26 cellular contexts compared by ENCODE assay signal in the genomic region with DNA sequence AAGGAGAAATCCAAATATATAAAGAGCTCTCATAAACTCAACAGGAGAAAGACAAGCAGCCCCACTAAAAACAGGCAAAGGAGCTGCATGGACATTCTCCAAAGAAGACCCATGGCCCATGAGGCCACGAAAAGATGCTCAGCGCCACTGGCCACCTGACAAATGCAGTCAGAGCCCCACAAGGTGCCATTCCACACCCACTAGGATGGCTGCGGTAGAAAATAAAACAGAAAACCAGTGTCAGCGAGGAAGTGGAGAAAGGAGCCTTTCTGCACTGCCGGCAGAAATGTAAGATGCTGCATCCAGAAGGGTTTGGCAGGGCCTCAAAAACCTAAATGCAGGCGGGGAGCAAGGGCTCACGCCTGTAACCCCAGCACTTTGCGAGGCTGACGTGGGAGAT. TPM values are rescaled to one million over a fixed set of nuclear protein-coding genes. Genes with fewer than 3 reads are reported as not detected.
DNase-seq lines count a peak whose midpoint lies in the region; ATAC-seq and TF ChIP-seq lines count a peak whose summit lies in the region.
"Had no signal": no experiment of that assay in that cellular context is flagged by ENCODE, and none has a peak within 500 bp of the region (broad histone marks: within the 10 kb centered on the region; RNA-seq: fewer than 3 reads in every experiment).

No MANE protein-coding gene starts in this region.

- H3K4me3 Mint-ChIP-seq in T-helper 17 cell = no peak overlapping the region
- H3K4me3 Mint-ChIP-seq: activated CD4-positive, alpha-beta T cell treated with anti-CD3 and anti-CD28 coated beads for 36 hours; activated naive CD4-positive, alpha-beta T cell treated with anti-CD3 and anti-CD28 coated beads, Interleukin-2, amount 50 U/mL, for 24 hours; CD4-positive, alpha-beta T cell; effector memory CD8-positive, alpha-beta T cell; T-helper 2 cell treated with Interferon-gamma antibody and Interleukin-4, amounts not matched to agents 5 μg/mL and 100 μg/mL, for 36 hours had no signal

- ATAC-seq in T-helper 17 cell (no peak), gastrocnemius medialis (no peak), GM21619 (IDR thresholded peaks at IDR 0.05; ENCODE audit: unreplicated experiment) (no peak)
- ATAC-seq: activated CD4-positive, alpha-beta T cell treated with anti-CD3 and anti-CD28 coated beads for 36 hours; effector memory CD8-positive, alpha-beta T cell; naive thymus-derived CD4-positive, alpha-beta T cell had no signal

- peak overlapping the region; percentile 92 for H3K27ac ChIP-seq in muscle layer of colon (ENCODE audit: low read depth, low read length)
- peak overlapping the region; percentile 91 to 98 (median 97) for H3K27ac ChIP-seq in gastrocnemius medialis
- H3K27ac ChIP-seq: breast epithelium, GM23248, parathyroid adenoma had no signal

- H3K27ac Mint-ChIP-seq in T-helper 17 cell = peak overlapping the region; percentile 70
- H3K27ac Mint-ChIP-seq: activated CD4-positive, alpha-beta T cell treated with anti-CD3 and anti-CD28 coated beads for 36 hours; activated naive CD4-positive, alpha-beta T cell treated with anti-CD3 and anti-CD28 coated beads, Interleukin-2, amount 50 U/mL, for 24 hours; CD4-positive, alpha-beta T cell; T-helper 2 cell treated with Interferon-gamma antibody and Interleukin-4, amounts not matched to agents 5 μg/mL and 100 μg/mL, for 36 hours had no signal

- TF ChIP-seq CTCF in gastrocnemius medialis (IDR thresholded peaks at IDR 0.05 in 4 of 5, conservative IDR thresholded peaks at IDR 0.05 in 1 of 5) = no peak

- no peaks in the 10 kb centered on the region for H3K27me3 ChIP-seq in muscle layer of colon (ENCODE audit: control insufficient read depth in 1 of 2, insufficient read depth in 2 of 2, low read length in 2 of 2)
- H3K27me3 ChIP-seq in gastrocnemius medialis = no peaks in the 10 kb centered on the region
- H3K27me3 ChIP-seq: breast epithelium, MG63 had no signal

- H3K9ac ChIP-seq in muscle layer of colon (ENCODE audit: low read length) = peak overlapping the region; percentile 67
- H3K9ac ChIP-seq: GM23248, parathyroid adenoma had no signal

- H3K4me1 Mint-ChIP-seq in T-helper 17 cell = peaks cover 10% of the 10 kb centered on the region

- TF ChIP-seq POLR2A in gastrocnemius medialis (IDR thresholded peaks at IDR 0.05) = no peak

- H3K4me3 ChIP-seq in muscle layer of colon (ENCODE audit: low read depth in 1 of 2, low read length in 2 of 2) = peak overlapping the region; percentile 18 to 43
- peak overlapping the region; percentile 28 to 67 (median 38) for H3K4me3 ChIP-seq in gastrocnemius medialis
- H3K4me3 ChIP-seq: breast epithelium, GM23248, MG63 had no signal

- H3K9me3 ChIP-seq in T-helper 17 cell (ENCODE audit: control insufficient read depth, low read length, poor library complexity, severe bottlenecking) (no peaks in the 10 kb centered on the region), muscle layer of colon (ENCODE audit: low read length) (no peaks in the 10 kb centered on the region), gastrocnemius medialis (no peaks in the 10 kb centered on the region)
- H3K9me3 ChIP-seq: breast epithelium, MG63 had no signal

- DNase-seq in activated CD8-positive, alpha-beta memory T cell treated with anti-CD3 and anti-CD28 coated beads, Interleukin-2, amount 50 U/mL, for 48 hours = peak; percentile 37
- DNase-seq in activated CD8-positive, alpha-beta memory T cell treated with anti-CD3 and anti-CD28 coated beads for 24 hours = no peak
- DNase-seq in T-helper 17 cell (no peak), gastrocnemius medialis (peak in 1 of 2 donors; percentile 10), NCI-H526 treated with DMSO at 0.1 percent for 48 hours (lab: John Stamatoyannopoulos, UW) (no peak), RKO (ENCODE audit: low spot score) (no peak)
- DNase-seq: activated CD4-positive, alpha-beta T cell treated with anti-CD3 and anti-CD28 coated beads for 36 hours; effector memory CD8-positive, alpha-beta T cell; erythroblast; GM23248; KG1; mesendoderm; MG63; NCI-H1417; NCI-H2107; NCI-H446; stimulated activated naive CD4-positive, alpha-beta T cell treated with Interleukin-2 at 50 U/mL for 16 hours had no signal

- in situ Hi-C loops in gastrocnemius medialis (cut with MboI; ENCODE audit: low sequenced_read_pairs in 4 of 4) = no loop called here

- H3K4me1 ChIP-seq in muscle layer of colon (ENCODE audit: insufficient read depth, low read length) (peaks cover 77% of the 10 kb centered on the region), gastrocnemius medialis (peaks cover 64 to 74% of the 10 kb centered on the region in 2 donors)

- H3K36me3 ChIP-seq in muscle layer of colon (ENCODE audit: insufficient read depth, low read length) = no peaks in the 10 kb centered on the region
- no peaks in the 10 kb centered on the region for H3K36me3 ChIP-seq in gastrocnemius medialis
- H3K36me3 ChIP-seq: breast epithelium had no signal

- intact Hi-C loops in gastrocnemius medialis (cut with DNase I; ENCODE audit: low total_unique reads) = loop anchor here (10.0 kb wide), 2 partner anchors 141 to 1681 kb away; partner anchors contain the start of genes ARF1, TAF5L and URB2

- H3K36me3 Mint-ChIP-seq in T-helper 17 cell (ENCODE audit: low read depth) = peaks cover 4% of the 10 kb centered on the region
- H3K36me3 Mint-ChIP-seq: activated naive CD4-positive, alpha-beta T cell treated with anti-CD3 and anti-CD28 coated beads, Interleukin-2, amount 50 U/mL, for 24 hours; naive thymus-derived CD4-positive, alpha-beta T cell had no signal

- H3K27me3 Mint-ChIP-seq in T-helper 17 cell = peaks cover 12% of the 10 kb centered on the region

RNA-seq across cellular contexts. Expression of gene WNT9A, which starts 4.4 kb away (rescaled TPM):
- under 1 TPM; 0.10 to 0.18 TPM for total RNA-seq in T-helper 17 cell
- total RNA-seq in gastrocnemius medialis = 10 to 100 TPM in 3 of 4 donors, 1 to 10 TPM in 1; 6.8 to 29.4 (median 15.5) TPM
- total RNA-seq: activated CD8-positive, alpha-beta memory T cell treated with anti-CD3 and anti-CD28 coated beads for 36 hours; CD4-positive, alpha-beta T cell had no signal

Comparison
In these comparisons a context has a peak if more than half of its experiments do, and no peak if none do; other contexts are left out.
1. RNA of gene WNT9A, which starts 4.4 kb away (total RNA-seq): 6.8 to 29.4 TPM in gastrocnemius medialis; 0.10 to 0.18 TPM in T-helper 17 cell; every median in the first group is over 4 times any median in the second.